35 cellular contexts compared by ENCODE assay signal in genomic region chrX:115261148-115261547, GRCh38. TPM values are rescaled to one million over a fixed set of nuclear protein-coding genes. Genes with fewer than 3 reads are reported as not detected.
"Had no signal": no experiment of that assay in that cellular context is flagged by ENCODE, and none has a peak within 500 bp of the region (broad histone marks: within the 10 kb centered on the region; RNA-seq: fewer than 3 reads in every experiment).

No MANE protein-coding gene starts in this region.

- ATAC-seq: activated CD8-positive, alpha-beta T cell treated with anti-CD3 and anti-CD28 coated beads for 36 hours; activated naive CD4-positive, alpha-beta T cell treated with anti-CD3 and anti-CD28 coated beads, Interleukin-2, amount 50 U/mL, for 72 hours; activated T-cell treated with anti-CD3 and anti-CD28 coated beads, Interleukin-2, amount 50 U/mL, for 4 hours; activated T-cell treated with anti-CD3 and anti-CD28 coated beads, Interleukin-2, amount 50 U/mL, for 72 hours; activated T-helper 17 cell treated with anti-CD3 and anti-CD28 coated beads, Interleukin-2, amount 50 U/mL, for 72 hours; body of pancreas had no signal

- H3K4me3 ChIP-seq: adrenal gland, body of pancreas, breast epithelium had no signal

- H3K27me3 ChIP-seq: body of pancreas, brain microvascular endothelial cell had no signal

- H3K9me3 ChIP-seq: adrenal gland, body of pancreas, breast epithelium had no signal

- DNase-seq: activated B cell treated with CpG ODN at 0.5 μM for 24 hours; activated CD4-positive, alpha-beta memory T cell treated with anti-CD3 and anti-CD28 coated beads for 36 hours; activated CD4-positive, alpha-beta T cell treated with anti-CD3 and anti-CD28 coated beads for 4 hours; activated CD4-positive, alpha-beta T cell treated with anti-CD3 and anti-CD28 coated beads, Interleukin-2, amount 10 ng/mL, durations not matched to agents 24 days and 14 days; activated CD4-positive, alpha-beta T cell treated with anti-CD3 and anti-CD28 coated beads, Interleukin-2, amount 50 U/mL, for 1 hour; activated CD4-positive, alpha-beta T cell treated with anti-CD3 and anti-CD28 coated beads, Interleukin-2, amount 50 U/mL, for 4 hours; activated CD4-positive, CD25-positive, alpha-beta regulatory T cell treated with anti-CD3 and anti-CD28 coated beads, Interleukin-2, amount 50 U/mL, for 72 hours; activated CD8-positive, alpha-beta memory T cell treated with anti-CD3 and anti-CD28 coated beads, Interleukin-2, amount 50 U/mL, for 4 hours; activated CD8-positive, alpha-beta T cell treated with anti-CD3 and anti-CD28 coated beads for 36 hours; activated effector memory CD4-positive, alpha-beta T cell treated with anti-CD3 and anti-CD28 coated beads, Interleukin-2, amount 50 U/mL, for 16 hours; activated gamma-delta T cell treated with Interleukin-2 at 50 U/mL for 16 hours; activated naive CD4-positive, alpha-beta T cell; activated naive CD4-positive, alpha-beta T cell treated with anti-CD3 and anti-CD28 coated beads for 36 hours; activated naive CD4-positive, alpha-beta T cell treated with anti-CD3 and anti-CD28 coated beads, Interleukin-2, amount 50 U/mL, for 16 hours; activated naive CD8-positive, alpha-beta T cell treated with anti-CD3 and anti-CD28 coated beads for 36 hours; activated T-cell treated with anti-CD3 and anti-CD28 coated beads for 4 hours; activated T-cell treated with anti-CD3 and anti-CD28 coated beads, Interleukin-2, amount 50 U/mL, for 1 hour; activated T-cell treated with anti-CD3 and anti-CD28 coated beads, Interleukin-2, amount 50 U/mL, for 4 hours; activated T-cell treated with anti-CD3 and anti-CD28 coated beads, Interleukin-2, amount 50 U/mL, for 72 hours; adrenal gland; amniotic stem cell; aorta; body of pancreas; brain microvascular endothelial cell; central memory CD4-positive, alpha-beta T cell; T-helper 1 cell; T-helper 2 cell; T-helper 9 cell had no signal

- H3K27ac ChIP-seq: adrenal gland, body of pancreas, brain microvascular endothelial cell, breast epithelium had no signal

- H3K36me3 ChIP-seq: adrenal gland, brain microvascular endothelial cell, breast epithelium had no signal

- H3K4me1 ChIP-seq: adrenal gland, body of pancreas, breast epithelium had no signal

RNA-seq across cellular contexts. Expression of gene LRCH2, which starts 27.3 kb away (rescaled TPM):
- total RNA-seq: activated B cell treated with CpG ODN at 0.5 μM for 24 hours; activated CD4-positive, alpha-beta memory T cell treated with anti-CD3 and anti-CD28 coated beads for 36 hours; activated CD4-positive, alpha-beta T cell treated with anti-CD3 and anti-CD28 coated beads, Interleukin-2, amount 10 ng/mL, durations not matched to agents 24 days and 14 days; activated CD8-positive, alpha-beta memory T cell treated with anti-CD3 and anti-CD28 coated beads for 36 hours; activated CD8-positive, alpha-beta T cell treated with anti-CD3 and anti-CD28 coated beads for 36 hours; activated naive CD4-positive, alpha-beta T cell treated with anti-CD3 and anti-CD28 coated beads for 36 hours; activated naive CD4-positive, alpha-beta T cell treated with anti-CD3 and anti-CD28 coated beads, Interleukin-2, amount 50 U/mL, for 72 hours; activated naive CD8-positive, alpha-beta T cell treated with anti-CD3 and anti-CD28 coated beads for 36 hours; activated T-cell treated with anti-CD3 and anti-CD28 coated beads, Interleukin-2, amount 50 U/mL, for 72 hours; activated T-helper 1 cell treated with anti-CD3 and anti-CD28 coated beads, Interleukin-12 subunit alpha, Interleukin-12 subunit beta, Interleukin-2, Interleukin-4 antibody, amounts not matched to agents 30 ng/mL and 10 ng/mL and 1 ng/mL, durations not matched to agents 14 hours and 24 hours and 36 hours; activated T-helper 17 cell treated with anti-CD3 and anti-CD28 coated beads, Interleukin-2, amount 50 U/mL, for 72 hours had no signal

RNA-seq across cellular contexts. Expression of gene LUZP4, which starts 28.4 kb away (rescaled TPM):
- total RNA-seq: activated B cell treated with CpG ODN at 0.5 μM for 24 hours; activated CD4-positive, alpha-beta memory T cell treated with anti-CD3 and anti-CD28 coated beads for 36 hours; activated CD4-positive, alpha-beta T cell treated with anti-CD3 and anti-CD28 coated beads, Interleukin-2, amount 10 ng/mL, durations not matched to agents 24 days and 14 days; activated CD8-positive, alpha-beta memory T cell treated with anti-CD3 and anti-CD28 coated beads for 36 hours; activated CD8-positive, alpha-beta T cell treated with anti-CD3 and anti-CD28 coated beads for 36 hours; activated naive CD4-positive, alpha-beta T cell treated with anti-CD3 and anti-CD28 coated beads for 36 hours; activated naive CD4-positive, alpha-beta T cell treated with anti-CD3 and anti-CD28 coated beads, Interleukin-2, amount 50 U/mL, for 72 hours; activated naive CD8-positive, alpha-beta T cell treated with anti-CD3 and anti-CD28 coated beads for 36 hours; activated T-cell treated with anti-CD3 and anti-CD28 coated beads, Interleukin-2, amount 50 U/mL, for 4 hours; activated T-cell treated with anti-CD3 and anti-CD28 coated beads, Interleukin-2, amount 50 U/mL, for 72 hours; activated T-helper 1 cell treated with anti-CD3 and anti-CD28 coated beads, Interleukin-12 subunit alpha, Interleukin-12 subunit beta, Interleukin-2, Interleukin-4 antibody, amounts not matched to agents 30 ng/mL and 10 ng/mL and 1 ng/mL, durations not matched to agents 14 hours and 24 hours and 36 hours; activated T-helper 17 cell treated with anti-CD3 and anti-CD28 coated beads, Interleukin-2, amount 50 U/mL, for 72 hours; adrenal gland; aorta; astrocyte; body of pancreas; breast epithelium; cardiac septum had no signal
- polyA plus RNA-seq: adrenal gland, aorta had no signal
